ENCODE assay signal across 24 cellular contexts in the genomic region with DNA sequence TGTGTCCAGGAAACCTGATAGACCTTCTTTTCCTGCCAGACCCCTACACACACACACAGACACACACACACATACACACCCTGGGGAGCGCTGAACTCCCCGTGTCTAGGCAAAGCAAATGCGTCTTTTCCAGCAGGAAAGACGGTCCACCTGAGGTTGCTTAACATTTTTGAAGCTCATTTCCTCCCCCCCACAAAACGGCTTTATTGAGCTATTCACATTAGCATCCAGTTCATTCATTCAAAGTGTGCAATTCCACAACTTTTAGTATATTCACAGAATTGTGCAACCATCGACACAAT. TPM values are rescaled to one million over a fixed set of nuclear protein-coding genes. Genes with fewer than 3 reads are reported as not detected.
"Had no signal": no experiment of that assay in that cellular context is flagged by ENCODE, and none has a peak within 500 bp of the region (broad histone marks: within the 10 kb centered on the region; RNA-seq: fewer than 3 reads in every experiment).

No MANE protein-coding gene starts in this region.

- H3K4me1 ChIP-seq: SJSA1 had no signal

- H3K36me3 ChIP-seq: SJSA1 had no signal

- H3K27ac ChIP-seq: SJSA1, SK-N-MC had no signal

- H3K9me3 ChIP-seq: SJSA1 had no signal

- ATAC-seq: HepG2 had no signal

- H3K4me3 ChIP-seq: SJSA1, SK-N-MC had no signal

- DNase-seq: KBM-7, MV-4-11, NCI-H1048, NCI-H1105, NCI-H1417, NCI-H1436 treated with DMSO at 0.1 percent for 48 hours, NCI-H1694 treated with DMSO at 0.1 percent for 48 hours, NCI-H1930, NCI-H2081, NCI-H2107, NCI-H2227 treated with DMSO at 0.1 percent for 48 hours, NCI-H524, NCI-H69, NCI-H774, Right ventricle myocardium superior, RPMI8226, SIG-M5 had no signal

RNA-seq across cellular contexts. Expression of gene GSX1, which starts 3.4 kb away (rescaled TPM):
- total RNA-seq: HepG2, HT1080, LHCN-M2, MCF 10A, NCI-H460, Right ventricle myocardium superior, SJSA1 had no signal
- polyA plus RNA-seq: HepG2 had no signal
